In the genomic region with DNA sequence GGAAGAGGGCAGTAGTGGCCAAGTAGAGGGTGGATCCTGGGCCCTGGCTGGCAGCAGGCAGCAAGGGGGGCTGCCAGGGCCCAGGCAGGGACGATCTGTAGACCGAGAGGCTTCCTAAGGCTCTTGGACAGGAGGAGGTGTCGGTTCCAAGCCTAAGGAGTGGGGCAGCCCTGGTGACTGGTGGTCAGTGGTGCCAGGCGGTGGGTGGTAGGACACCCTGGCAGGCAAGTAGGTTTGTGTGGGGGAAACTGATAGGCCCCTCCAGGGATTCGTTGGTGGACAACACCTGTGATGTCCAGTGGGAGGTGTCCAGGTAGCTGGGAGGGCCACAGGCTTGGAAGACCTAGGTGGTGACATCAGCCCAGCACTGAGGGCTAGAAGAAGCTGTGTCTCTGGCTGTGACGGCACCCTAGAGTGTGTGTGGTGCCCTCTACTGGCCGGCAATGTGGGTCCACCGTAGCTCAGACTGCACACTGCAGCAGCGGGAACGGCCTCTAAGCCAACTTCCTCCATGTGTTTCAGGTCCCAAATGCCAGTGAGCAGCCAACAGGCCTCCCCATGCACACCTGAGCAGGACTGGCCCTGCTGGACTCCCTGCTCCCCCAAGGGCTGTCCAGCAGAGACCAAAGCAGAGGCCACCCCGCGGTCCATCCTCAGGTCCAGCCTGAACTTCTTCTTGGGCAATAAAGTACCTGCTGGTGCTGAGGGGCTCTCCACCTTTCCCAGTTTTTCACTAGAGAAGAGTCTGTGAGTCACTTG, we compare ENCODE assay signal across 8 cellular contexts. TPM values are rescaled to one million over a fixed set of nuclear protein-coding genes. Genes with fewer than 3 reads are reported as not detected.
DNase-seq lines count a peak whose midpoint lies in the region; ATAC-seq, FAIRE-seq and TF ChIP-seq lines count a peak whose summit lies in the region.

No MANE protein-coding gene starts in this region.

- TF ChIP-seq POLR2A in Peyer's patch (IDR thresholded peaks at IDR 0.05) = no peak

- 43 to 44% methylated on average over 12 of the region's 12 CpGs for WGBS in pancreas, 2 donors
- WGBS in aorta, 2 donors = 51% methylated on average over 12 of the region's 12 CpGs

- H3K9me3 ChIP-seq in Peyer's patch (no peaks in the 10 kb centered on the region), pancreas (no peaks in the 10 kb centered on the region), aorta (ENCODE audit: control insufficient read depth, low read length) (no peaks in the 10 kb centered on the region)

- H3K27me3 ChIP-seq in BJ (ENCODE audit: control insufficient read depth, insufficient read depth, low read length) (no peaks in the 10 kb centered on the region), H7 (ENCODE audit: control insufficient read depth, insufficient read depth, low read length) (no peaks in the 10 kb centered on the region), Peyer's patch (no peaks in the 10 kb centered on the region), pancreas (no peaks in the 10 kb centered on the region), aorta (ENCODE audit: control insufficient read depth in 1 of 2, insufficient read depth in 2 of 2, low read length in 1 of 2) (no peaks in the 10 kb centered on the region)

- H3K27ac ChIP-seq in Peyer's patch = no peak overlapping the region
- no peak overlapping the region for H3K27ac ChIP-seq in pancreas
- no peak overlapping the region for H3K27ac ChIP-seq in aorta (ENCODE audit: low read depth in 1 of 2, low read length in 2 of 2)

- POLR2A ChIA-PET in BJ (lab: Charles Lee) = no interaction called here

- ATAC-seq in pancreas (peak; percentile 77 to 98 (median 92)), aorta (ENCODE audit: low FRiP score) (no peak), GM21825 (IDR thresholded peaks at IDR 0.05; ENCODE audit: unreplicated experiment) (no peak)

- TF ChIP-seq CTCF in BJ (IDR thresholded peaks at IDR 0.05; ENCODE audit: insufficient read depth, low read depth, low read length) (peak; percentile 81), Peyer's patch (IDR thresholded peaks at IDR 0.05) (peak in 4 of 6 experiments; percentile 56 to 62 (median 58)), fibroblast of the aortic adventitia (IDR thresholded peaks at IDR 0.05; ENCODE audit: insufficient read depth, low read length) (peak; percentile 81), pancreas (IDR thresholded peaks at IDR 0.05) (peak; percentile 12 to 50 (median 40))

- DNase-seq in BJ (ENCODE audit: low read depth) (no peak), H7 (peak; percentile 89), Peyer's patch (peak; percentile 55 to 84 (median 78)), activated T-helper 1 cell treated with Interleukin-2 at 50 U/mL for 16 hours (ENCODE audit: low read depth) (peak; percentile 33), fibroblast of the aortic adventitia (ENCODE audit: low read depth) (peak; percentile 64), pancreas (peak in 5 of 6 donors; percentile 24 to 79 (median 57)), aorta (peak; percentile 76 to 83)

- CTCF ChIA-PET in BJ (lab: Yijun Ruan, JAX) = interaction anchor here (0.5 to 9.3 kb wide), 28 partner anchors 9 to 1908 kb away, joined by 3 to 178 read pairs (median 4); a partner anchor contains a TSS

- H3K4me1 ChIP-seq in Peyer's patch = no peaks in the 10 kb centered on the region
- H3K4me1 ChIP-seq in pancreas = no peaks in the 10 kb centered on the region
- no peaks in the 10 kb centered on the region for H3K4me1 ChIP-seq in aorta (ENCODE audit: control insufficient read depth in 1 of 2, insufficient read depth in 2 of 2, low read length in 2 of 2)

- FAIRE-seq in pancreas (lab: Jason Lieb, UNC) = no peak

- H3K4me3 ChIP-seq in BJ (ENCODE audit: low read depth, low read length) (no peak overlapping the region), H7 (ENCODE audit: insufficient read depth, low read depth, low read length) (no peak overlapping the region), Peyer's patch (no peak overlapping the region), fibroblast of the aortic adventitia (ENCODE audit: low read depth, low read length) (no peak overlapping the region), pancreas (no peak overlapping the region), aorta (ENCODE audit: low read length in 2 of 2) (no peak overlapping the region)

- intact Hi-C loops in pancreas (cut with DNase I) = no loop called here
- intact Hi-C loops in aorta (cut with DNase I) = no loop called here

- H3K36me3 ChIP-seq in BJ (ENCODE audit: control insufficient read depth, insufficient read depth, low read length) (peaks cover 5% of the 10 kb centered on the region; the same call in 1 of the 2 replicates), H7 (replicated peaks; ENCODE audit: control insufficient read depth, insufficient read depth, low read length) (peaks cover 14% of the 10 kb centered on the region), Peyer's patch (no peaks in the 10 kb centered on the region), pancreas (no peaks in the 10 kb centered on the region), aorta (ENCODE audit: control insufficient read depth in 1 of 2, insufficient read depth in 2 of 2, low read length in 1 of 2) (no peaks in the 10 kb centered on the region)

RNA-seq across cellular contexts. Expression of a gene that starts 9.4 kb away (rescaled TPM):
- polyA plus RNA-seq in BJ (2011; rRNA removed) (40.7 and 50.6 TPM in 2 replicates), pancreas (10 to 100 TPM in 1 of 2 donors, 1 to 10 TPM in 1; 9.1 to 15.9 TPM), aorta (10 to 100 TPM; 29.2 to 29.7 TPM)
- 16.2 and 27.6 TPM in 2 replicates for polyA minus RNA-seq in BJ (2011; rRNA and poly(A)+ RNA removed)
- total RNA-seq in H7 (2014; rRNA removed; shearing (Covaris generic)) = 47.6 and 52.0 TPM in 2 replicates
- total RNA-seq in Peyer's patch (10 to 100 TPM; 26.4 to 39.8 (median 34.1) TPM), fibroblast of the aortic adventitia (ENCODE audit: low replicate concordance) (53.7 and 54.3 TPM in 2 replicates), pancreas (10 to 100 TPM; 15.1 to 24.4 (median 19.3) TPM), aorta (10 to 100 TPM; 20.9 to 29.5 TPM)

RNA-seq across cellular contexts. Expression of a gene that starts 22.2 kb away (rescaled TPM):
- polyA plus RNA-seq in BJ (2011; rRNA removed) = 3.4 and 4.8 TPM in 2 replicates
- polyA minus RNA-seq in BJ (2011; rRNA and poly(A)+ RNA removed) = 3.6 and 7.0 TPM in 2 replicates
- 10.7 and 15.0 TPM in 2 replicates for total RNA-seq in H7 (2014; rRNA removed; shearing (Covaris generic))
- 1 to 10 TPM in 2 of 4 donors, under 1 TPM in 2; 0.80 to 6.6 (median 2.5) TPM for total RNA-seq in Peyer's patch
- 2.9 and 4.5 TPM in 2 replicates for total RNA-seq in fibroblast of the aortic adventitia (ENCODE audit: low replicate concordance)
- total RNA-seq in pancreas = under 1 TPM in 4 of 6 donors, not detected in 2; 0.16 to 0.70 (median 0.26) TPM
- polyA plus RNA-seq in pancreas = under 1 TPM; 0.07 to 0.19 TPM
- 1 to 10 TPM in 1 of 2 donors, not detected in 1; 1.3 TPM for total RNA-seq in aorta
- polyA plus RNA-seq in aorta = not detected

RNA-seq across cellular contexts. Expression of a gene that starts 54.0 kb away (rescaled TPM):
- polyA plus RNA-seq in BJ (2011; rRNA removed) (not detected in 2 replicates), pancreas (not detected), aorta (under 1 TPM in 1 of 2 donors, not detected in 1; 0.50 TPM)
- not detected in 2 replicates for polyA minus RNA-seq in BJ (2011; rRNA and poly(A)+ RNA removed)
- 2.2 and 4.0 TPM in 2 replicates for total RNA-seq in H7 (2014; rRNA removed; shearing (Covaris generic))
- total RNA-seq in Peyer's patch (not detected), fibroblast of the aortic adventitia (ENCODE audit: low replicate concordance) (not detected in 2 replicates), pancreas (not detected), aorta (not detected)

Comparison
In these comparisons a context has a peak if more than half of its experiments do, and no peak if none do; other contexts are left out.
1. ATAC-seq: peak in pancreas (4 of 4); none in aorta (single experiment) and GM21825 (single experiment).
2. Peak in every context shown above with its lines, with median percentiles within 50 percentile points of each other: CTCF ChIP-seq.